ENCODE assay signal across 19 cellular contexts in the genomic region with DNA sequence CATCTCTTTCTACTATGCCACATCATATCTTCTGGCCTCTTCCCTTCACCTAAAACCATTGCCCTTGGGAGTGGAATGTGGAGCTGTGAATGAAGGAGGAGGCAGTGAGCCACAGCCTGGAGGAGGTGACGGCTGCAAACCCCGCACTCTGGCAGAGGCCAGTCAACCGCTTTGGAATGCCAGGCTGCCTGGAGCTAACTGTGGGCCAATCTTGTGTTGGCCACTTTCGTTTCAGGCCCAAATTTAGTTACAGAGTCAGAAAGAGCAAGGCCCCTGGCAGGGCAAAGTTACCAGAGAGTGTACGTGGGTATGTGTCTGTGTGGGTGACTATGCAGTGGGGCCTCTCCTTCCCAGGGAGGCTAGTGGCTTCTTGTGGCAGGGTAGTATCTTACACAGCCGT. TPM values are rescaled to one million over a fixed set of nuclear protein-coding genes. Genes with fewer than 3 reads are reported as not detected.
DNase-seq lines count a peak whose midpoint lies in the region; ATAC-seq and TF ChIP-seq lines count a peak whose summit lies in the region.
"Had no signal": no experiment of that assay in that cellular context is flagged by ENCODE, and none has a peak within 500 bp of the region (broad histone marks: within the 10 kb centered on the region; RNA-seq: fewer than 3 reads in every experiment).

No MANE protein-coding gene starts in this region.

- no peak for TF ChIP-seq CTCF in SK-N-SH (IDR thresholded peaks at IDR 0.05)
- TF ChIP-seq CTCF in esophagus muscularis mucosa (IDR thresholded peaks at IDR 0.05): no peak
- no peak for TF ChIP-seq CTCF in uterus (IDR thresholded peaks at IDR 0.05)

- TF ChIP-seq RAD21 in SK-N-SH (IDR thresholded peaks at IDR 0.05; ENCODE audit: low read length): no peak

- H3K79me2 ChIP-seq in SK-N-SH (ENCODE audit: insufficient read depth) (peaks cover 5% of the 10 kb centered on the region; the same call in 1 of the 2 replicates), mesendoderm (ENCODE audit: control insufficient read depth, insufficient read depth, low read length) (no peaks in the 10 kb centered on the region)

- ATAC-seq in SK-N-SH treated with all-trans-retinoic acid at 6 μM for 48 hours: peak; percentile 34; the same call in 1 of the 3 replicates
- ATAC-seq in GM19455 (IDR thresholded peaks at IDR 0.05; ENCODE audit: unreplicated experiment): no peak
- ATAC-seq: left lobe of liver had no signal

- H3K27ac ChIP-seq in SK-N-SH (ENCODE audit: low read depth in 2 of 2, low read length in 1 of 2) (no peak overlapping the region), esophagus muscularis mucosa (replicated peaks in 1 of 4) (peak overlapping the region; percentile 68 to 86 (median 78)), mesendoderm (ENCODE audit: low read depth, low read length) (no peak overlapping the region), uterus (peak overlapping the region; percentile 45 to 73)
- H3K27ac ChIP-seq: 22Rv1, brain microvascular endothelial cell had no signal

- H4K5ac ChIP-seq in mesendoderm (ENCODE audit: low read length): no peak overlapping the region

- H3K4me1 ChIP-seq in SK-N-SH (ENCODE audit: control insufficient read depth in 1 of 2, insufficient read depth in 2 of 2, low read depth in 1 of 2, low read length in 1 of 2) (peaks cover 6 to 18% of the 10 kb centered on the region in 2 experiments; a peak in 2 of 4 replicates), esophagus muscularis mucosa (peaks cover 58 to 80% (median 74%) of the 10 kb centered on the region in 4 donors), mesendoderm (ENCODE audit: control insufficient read depth, low read depth, low read length) (no peaks in the 10 kb centered on the region), uterus (peaks cover 8 to 32% of the 10 kb centered on the region in 2 donors)

- H3K18ac ChIP-seq in mesendoderm (ENCODE audit: low read length): no peak overlapping the region

- H3K23ac ChIP-seq in mesendoderm (ENCODE audit: low read length): no peak overlapping the region

- H3K36me3 ChIP-seq in SK-N-SH (replicated peaks in 1 of 2; ENCODE audit: control insufficient read depth in 1 of 2, insufficient read depth in 2 of 2, low read length in 1 of 2) (no peaks in the 10 kb centered on the region), esophagus muscularis mucosa (peaks cover 0 to 11% (median 0%) of the 10 kb centered on the region in 4 donors), mesendoderm (ENCODE audit: control insufficient read depth, insufficient read depth, low read length) (no peaks in the 10 kb centered on the region), uterus (no peaks in the 10 kb centered on the region)
- H3K36me3 ChIP-seq: brain microvascular endothelial cell had no signal

- POLR2A ChIA-PET in SK-N-SH (lab: Yijun Ruan, JAX): no interaction called here

- no peak overlapping the region for H2AK5ac ChIP-seq in mesendoderm (ENCODE audit: low read length)

- no peaks in the 10 kb centered on the region for H3K27me3 ChIP-seq in SK-N-SH (ENCODE audit: insufficient read depth)
- no peaks in the 10 kb centered on the region for H3K27me3 ChIP-seq in esophagus muscularis mucosa
- no peaks in the 10 kb centered on the region for H3K27me3 ChIP-seq in mesendoderm (ENCODE audit: insufficient read depth, low read length, poor library complexity)
- no peaks in the 10 kb centered on the region for H3K27me3 ChIP-seq in uterus

- no peaks in the 10 kb centered on the region for H3K79me1 ChIP-seq in mesendoderm (ENCODE audit: low read length)

- no peaks in the 10 kb centered on the region for H4K20me1 ChIP-seq in SK-N-SH (ENCODE audit: insufficient read depth)

- H2BK15ac ChIP-seq in mesendoderm (replicated peaks; ENCODE audit: low read depth): no peak overlapping the region

- TF ChIP-seq EP300 in SK-N-SH (IDR thresholded peaks at IDR 0.05; ENCODE audit: borderline replicate concordance in 1 of 2, low read depth in 1 of 2, low read length in 1 of 2) (no peak), esophagus muscularis mucosa (IDR thresholded peaks at IDR 0.05) (no peak)

- no peaks in the 10 kb centered on the region for H3F3A ChIP-seq in SK-N-SH (replicated peaks; ENCODE audit: insufficient read depth)

- H2AFZ ChIP-seq in SK-N-SH (ENCODE audit: low read depth): no peak overlapping the region

- H3K9me2 ChIP-seq in SK-N-SH: no peaks in the 10 kb centered on the region

- CTCF ChIA-PET in SK-N-SH (lab: Yijun Ruan, JAX): no interaction called here

- no peak overlapping the region for H4K8ac ChIP-seq in mesendoderm (ENCODE audit: low read depth, low read length)

- H3K4me3 ChIP-seq in SK-N-SH (ENCODE audit: low read depth in 2 of 2, low read length in 1 of 2): no peak overlapping the region
- H3K4me3 ChIP-seq in esophagus muscularis mucosa: no peak overlapping the region
- no peak overlapping the region for H3K4me3 ChIP-seq in mesendoderm (ENCODE audit: low read length)
- H3K4me3 ChIP-seq in uterus: no peak overlapping the region

- no peaks in the 10 kb centered on the region for H3K9me3 ChIP-seq in SK-N-SH
- H3K9me3 ChIP-seq in esophagus muscularis mucosa: no peaks in the 10 kb centered on the region
- H3K9me3 ChIP-seq in uterus: no peaks in the 10 kb centered on the region

- H2BK5ac ChIP-seq in mesendoderm (ENCODE audit: low read length): no peak overlapping the region

- no peak overlapping the region for H3K56ac ChIP-seq in mesendoderm (ENCODE audit: low read length)

- TF ChIP-seq POLR2A in esophagus muscularis mucosa (IDR thresholded peaks at IDR 0.05; ENCODE audit: low read depth) (no peak), uterus (IDR thresholded peaks at IDR 0.05) (no peak)

- H3K4me2 ChIP-seq in SK-N-SH: no peak overlapping the region
- H3K4me2 ChIP-seq in mesendoderm (ENCODE audit: low read length): no peak overlapping the region

- H3K4ac ChIP-seq in mesendoderm (ENCODE audit: low read depth, low read length): no peak overlapping the region

- intact Hi-C loops in esophagus muscularis mucosa (cut with DNase I) (no loop called here), uterus (cut with DNase I; ENCODE audit: low total_unique reads) (no loop called here)

- no peak overlapping the region for H2BK120ac ChIP-seq in mesendoderm (ENCODE audit: low read depth, low read length)

- WGBS in SK-N-SH (ENCODE audit: low lambda C conversion rate): 64% methylated on average over 6 of the region's 6 CpGs
- 65% methylated on average over 3 of the region's 6 CpGs for WGBS in esophagus muscularis mucosa
- WGBS in mesendoderm (ENCODE audit: extremely low coverage, insufficient coverage, low lambda C conversion rate): no CpG with 5 or more reads among the region's 6 CpGs

- DNase-seq in SK-N-SH: no peak
- no peak for DNase-seq in esophagus muscularis mucosa (ENCODE audit: extremely low spot score)
- DNase-seq in mesendoderm: peak; percentile 11
- DNase-seq in uterus: no peak
- DNase-seq in NCI-H187 (lab: John Stamatoyannopoulos, UW): no peak
- no peak for DNase-seq in NCI-H524 treated with DMSO at 0.1 percent for 48 hours (lab: John Stamatoyannopoulos, UW)
- DNase-seq: activated B cell treated with CpG ODN at 0.5 μM for 24 hours; activated effector memory CD4-positive, alpha-beta T cell treated with anti-CD3 and anti-CD28 coated beads, Interleukin-2, amount 50 U/mL, for 16 hours; brain microvascular endothelial cell; CD4-positive, alpha-beta T cell; DMS79 treated with DMSO at 0.1 percent for 48 hours; H9; NCI-H2081; stimulated activated CD4-positive, alpha-beta T cell treated with anti-CD3 and anti-CD28 coated beads, Interleukin-2, amount 100 ng/mL, for 48 hours; T-helper 1 cell had no signal

- H3K9ac ChIP-seq in SK-N-SH: no peak overlapping the region
- H3K9ac ChIP-seq in mesendoderm (ENCODE audit: low read length): no peak overlapping the region

TF ChIP-seq in SK-N-SH treated with all-trans-retinoic acid at 6 μM for 48 hours, 23 proteins besides CTCF, POLR2A, EP300 and RAD21 (continues in another document):
- TF ChIP-seq POU6F1 (CRISPR knock-in tag; IDR thresholded peaks at IDR 0.05; ENCODE audit: borderline replicate concordance, low read depth) (no peak), CSDC2 (CRISPR knock-in tag; IDR thresholded peaks at IDR 0.05) (no peak), ZNF565 (CRISPR knock-in tag; conservative IDR thresholded peaks at IDR 0.05; ENCODE audit: low read depth) (no peak)

TF ChIP-seq in SK-N-SH, 30 proteins besides CTCF, POLR2A, EP300 and RAD21:
- TF ChIP-seq TCF12 (IDR thresholded peaks at IDR 0.05): no peak
- no peak for TF ChIP-seq MEF2A (IDR thresholded peaks at IDR 0.05; ENCODE audit: borderline replicate concordance, low read depth)
- TF ChIP-seq SMC3 (IDR thresholded peaks at IDR 0.05; ENCODE audit: low read depth, low read length): no peak
- TF ChIP-seq GABPA (IDR thresholded peaks at IDR 0.05; ENCODE audit: low read depth): no peak
- no peak for TF ChIP-seq RCOR1 (IDR thresholded peaks at IDR 0.05; ENCODE audit: low read length)
- TF ChIP-seq SIN3A (IDR thresholded peaks at IDR 0.05; ENCODE audit: borderline replicate concordance, low read depth, low read length): no peak
- no peak for TF ChIP-seq JUND (IDR thresholded peaks at IDR 0.05)
- TF ChIP-seq, protein P1, sequence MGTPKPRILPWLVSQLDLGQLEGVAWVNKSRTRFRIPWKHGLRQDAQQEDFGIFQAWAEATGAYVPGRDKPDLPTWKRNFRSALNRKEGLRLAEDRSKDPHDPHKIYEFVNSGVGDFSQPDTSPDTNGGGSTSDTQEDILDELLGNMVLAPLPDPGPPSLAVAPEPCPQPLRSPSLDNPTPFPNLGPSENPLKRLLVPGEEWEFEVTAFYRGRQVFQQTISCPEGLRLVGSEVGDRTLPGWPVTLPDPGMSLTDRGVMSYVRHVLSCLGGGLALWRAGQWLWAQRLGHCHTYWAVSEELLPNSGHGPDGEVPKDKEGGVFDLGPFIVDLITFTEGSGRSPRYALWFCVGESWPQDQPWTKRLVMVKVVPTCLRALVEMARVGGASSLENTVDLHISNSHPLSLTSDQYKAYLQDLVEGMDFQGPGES (IDR thresholded peaks at IDR 0.05; ENCODE audit: low read depth, low read length): no peak
- no peak for TF ChIP-seq CHD2 (IDR thresholded peaks at IDR 0.05; ENCODE audit: low read length, partially characterized antibody)
- TF ChIP-seq FOXJ3 (CRISPR knock-in tag; IDR thresholded peaks at IDR 0.05): no peak

RNA-seq across cellular contexts. Expression of gene CACNA1C, which starts 40.1 kb away (rescaled TPM):
- 1.5 and 1.6 TPM in 2 replicates for polyA plus RNA-seq in SK-N-SH (2012; rRNA removed)
- 0.68 and 1.6 TPM in 2 replicates for polyA plus RNA-seq in SK-N-SH (2012; cell fraction: cytosol; rRNA removed)
- 7.6 and 7.9 TPM in 2 replicates for polyA plus RNA-seq in SK-N-SH (2012; cell fraction: nucleus; rRNA removed)
- total RNA-seq in esophagus muscularis mucosa: 100 to 1,000 TPM in 1 of 4 donors, 10 to 100 TPM in 3; 44.1 to 104 (median 49.4) TPM
- polyA plus RNA-seq in mesendoderm (2013, experiment 1 of 2): 0.38 TPM
- polyA plus RNA-seq in mesendoderm (2013, experiment 2 of 2): 0.45 TPM
- total RNA-seq in uterus: 100 to 1,000 TPM in 1 of 4 donors, 10 to 100 TPM in 3; 15.9 to 121 (median 32.1) TPM

Comparison
In these comparisons a context has a peak if more than half of its experiments do, and no peak if none do; other contexts are left out.
1. H3K27ac ChIP-seq: peak in esophagus muscularis mucosa (4 of 4) and uterus (2 of 2); none in SK-N-SH (0 of 2) and mesendoderm (single experiment).